Comparison of ENCODE assay signal across 8 cellular contexts in the genomic region with DNA sequence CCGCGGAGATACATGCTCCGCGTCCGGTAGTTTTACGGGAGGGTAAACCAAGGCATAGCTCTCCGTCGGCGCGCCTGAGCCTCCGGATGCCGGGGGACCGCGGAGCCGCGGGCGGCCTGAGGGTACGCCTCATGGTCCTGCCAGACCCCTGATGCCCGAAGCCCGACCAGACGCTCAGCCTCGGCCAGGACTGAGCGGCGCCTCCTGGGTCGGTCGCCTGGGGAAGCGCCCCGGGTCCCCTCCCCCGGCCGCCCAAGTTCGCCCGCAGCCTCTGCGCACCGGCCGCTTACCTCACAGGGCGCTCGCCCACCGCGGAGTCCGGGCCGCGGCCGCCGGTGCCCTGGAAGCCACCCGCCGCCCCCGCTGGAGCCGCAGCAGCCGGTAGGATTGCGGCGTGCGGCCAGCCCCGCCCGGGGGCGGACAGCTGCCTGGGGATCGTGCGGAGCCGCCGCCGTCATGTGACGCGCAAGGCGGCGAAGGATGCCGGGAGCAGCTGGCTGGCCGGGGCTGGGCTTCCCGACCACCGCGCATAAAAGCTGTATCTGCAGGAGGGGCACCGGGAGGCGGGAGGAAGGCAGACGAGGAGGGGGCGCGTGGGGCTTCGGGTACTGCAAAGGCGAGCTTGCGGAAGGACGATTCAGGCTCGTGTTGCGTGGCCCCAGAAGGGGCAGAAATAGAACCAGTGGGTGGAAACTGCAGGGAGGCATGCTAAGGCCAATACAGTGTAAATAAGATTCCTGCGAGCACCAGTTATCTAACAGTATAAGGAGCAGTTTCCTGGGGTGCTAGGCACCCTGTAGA. TPM values are rescaled to one million over a fixed set of nuclear protein-coding genes. Genes with fewer than 3 reads are reported as not detected.
DNase-seq lines count a peak whose midpoint lies in the region; ATAC-seq, FAIRE-seq and TF ChIP-seq lines count a peak whose summit lies in the region.

A gene with protein sequence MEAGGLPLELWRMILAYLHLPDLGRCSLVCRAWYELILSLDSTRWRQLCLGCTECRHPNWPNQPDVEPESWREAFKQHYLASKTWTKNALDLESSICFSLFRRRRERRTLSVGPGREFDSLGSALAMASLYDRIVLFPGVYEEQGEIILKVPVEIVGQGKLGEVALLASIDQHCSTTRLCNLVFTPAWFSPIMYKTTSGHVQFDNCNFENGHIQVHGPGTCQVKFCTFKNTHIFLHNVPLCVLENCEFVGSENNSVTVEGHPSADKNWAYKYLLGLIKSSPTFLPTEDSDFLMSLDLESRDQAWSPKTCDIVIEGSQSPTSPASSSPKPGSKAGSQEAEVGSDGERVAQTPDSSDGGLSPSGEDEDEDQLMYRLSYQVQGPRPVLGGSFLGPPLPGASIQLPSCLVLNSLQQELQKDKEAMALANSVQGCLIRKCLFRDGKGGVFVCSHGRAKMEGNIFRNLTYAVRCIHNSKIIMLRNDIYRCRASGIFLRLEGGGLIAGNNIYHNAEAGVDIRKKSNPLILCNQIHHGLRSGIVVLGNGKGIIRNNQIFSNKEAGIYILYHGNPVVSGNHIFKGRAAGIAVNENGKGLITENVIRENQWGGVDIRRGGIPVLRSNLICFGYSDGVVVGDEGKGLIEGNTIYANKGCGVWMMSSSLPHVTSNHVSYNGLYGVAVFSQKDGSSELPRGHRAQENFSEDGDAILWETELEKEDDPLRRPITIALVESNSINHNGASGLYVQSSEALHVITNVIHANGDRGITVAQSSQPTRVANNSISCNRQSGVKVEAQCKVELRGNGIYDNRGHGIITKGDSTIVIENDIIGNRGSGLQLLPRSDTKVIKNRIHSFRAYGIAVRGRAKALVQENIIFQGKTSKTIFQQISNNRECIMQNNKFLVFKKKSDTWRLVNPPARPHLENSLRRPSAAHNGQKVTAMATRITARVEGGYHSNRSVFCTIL (minus strand): TSS at position 460 of the 801 bp plus-strand sequence. CDS start 34,612 bp downstream, outside the sequence.

- TF ChIP-seq CTCF in D721Med (IDR thresholded peaks at IDR 0.05; ENCODE audit: insufficient read depth, missing control alignments), result no peak
- no peak for TF ChIP-seq CTCF in left ventricle myocardium inferior (IDR thresholded peaks at IDR 0.05; ENCODE audit: borderline replicate concordance)

- no peak within 1 kb of the TSS for H2AK5ac ChIP-seq in trophoblast cell (ENCODE audit: low read length)

- peak; percentile 70 for ATAC-seq in GM21423 (IDR thresholded peaks at IDR 0.05; ENCODE audit: unreplicated experiment)

- peak within 1 kb of the TSS; percentile 80 for H2BK120ac ChIP-seq in trophoblast cell (ENCODE audit: insufficient read depth, low read length, poor library complexity)

- H3K4me1 ChIP-seq in HUES6 (ENCODE audit: control insufficient read depth, insufficient read depth, low read length), result peaks cover 37% of the 10 kb centered on the region
- H3K4me1 ChIP-seq in left ventricle myocardium inferior, result peaks cover 31% of the 10 kb centered on the region
- peaks cover 10 to 17% of the 10 kb centered on the region in 2 experiments for H3K4me1 ChIP-seq in trophoblast cell (ENCODE audit: control insufficient read depth in 1 of 2, insufficient read depth in 2 of 2, low read length in 2 of 2)

- no CpG with 5 or more reads among the region's 81 CpGs for WGBS in trophoblast cell (ENCODE audit: extremely low coverage, insufficient coverage, insufficient read length)

- peak within 1 kb of the TSS; percentile 75 for H4K91ac ChIP-seq in trophoblast cell (ENCODE audit: low read depth, low read length)

- H3K4ac ChIP-seq in trophoblast cell (ENCODE audit: low read depth, low read length), result peak within 1 kb of the TSS; percentile 53

- peak within 1 kb of the TSS; percentile 90 for H3K14ac ChIP-seq in trophoblast cell (ENCODE audit: low read length)

- no peak within 1 kb of the TSS for H2BK12ac ChIP-seq in trophoblast cell (ENCODE audit: low read length)

- H3K27ac ChIP-seq in HUES6 (ENCODE audit: low read depth, low read length), result peak within 1 kb of the TSS; percentile 36; the same call in 1 of the 2 replicates
- peak within 1 kb of the TSS; percentile 90 for H3K27ac ChIP-seq in left ventricle myocardium inferior (replicated peaks)
- peak within 1 kb of the TSS; percentile 50 for H3K27ac ChIP-seq in trophoblast cell (ENCODE audit: low read depth, low read length)

- peak within 1 kb of the TSS; percentile 89 for H3K18ac ChIP-seq in trophoblast cell (ENCODE audit: low read length)

- H4K8ac ChIP-seq in trophoblast cell (ENCODE audit: low read depth, low read length), result peak within 1 kb of the TSS; percentile 88

- H3K4me3 ChIP-seq in HUES6 (ENCODE audit: low read depth, low read length), result peak within 1 kb of the TSS; percentile 92
- peak within 1 kb of the TSS; percentile 89 for H3K4me3 ChIP-seq in left ventricle myocardium inferior
- peak within 1 kb of the TSS; percentile 72 for H3K4me3 ChIP-seq in trophoblast cell (ENCODE audit: low read depth, low read length)

- intact Hi-C loops in left ventricle myocardium inferior (cut with micrococcal nuclease), result no loop called here

- H4K12ac ChIP-seq in trophoblast cell (ENCODE audit: low read depth, low read length), result peak within 1 kb of the TSS; percentile 87

- peak within 1 kb of the TSS; percentile 74 for H2BK5ac ChIP-seq in trophoblast cell (ENCODE audit: low read depth, low read length, poor library complexity)

- peaks cover 8% of the 10 kb centered on the region; the same call in 1 of the 2 replicates for H3K36me3 ChIP-seq in HUES6 (ENCODE audit: control insufficient read depth, insufficient read depth, low read length)
- no peaks in the 10 kb centered on the region for H3K36me3 ChIP-seq in left ventricle myocardium inferior
- H3K36me3 ChIP-seq in trophoblast cell (ENCODE audit: control insufficient read depth in 1 of 2, insufficient read depth in 2 of 2, low read length in 2 of 2), result peaks cover 2 to 3% of the 10 kb centered on the region in 2 experiments

- peak within 1 kb of the TSS; percentile 98 for H3K4me2 ChIP-seq in trophoblast cell (ENCODE audit: low read length)

- H2AFZ ChIP-seq in trophoblast cell (ENCODE audit: insufficient read depth, low read length, poor library complexity), result peak within 1 kb of the TSS; percentile 82

- no peak within 1 kb of the TSS for H3K23ac ChIP-seq in trophoblast cell (ENCODE audit: low read length)

- FAIRE-seq in D721Med (lab: Jason Lieb, UNC), result no peak

- DNase-seq in D721Med (ENCODE audit: insufficient read length, low spot score) (peak; percentile 38), SK-N-DZ (ENCODE audit: low spot score) (peak; percentile 84), anterior cingulate cortex (lab: John Stamatoyannopoulos, UW) (peak in 56 of 58 donors; percentile 16 to 80 (median 64)), left ventricle myocardium inferior (peak; percentile 79), trophoblast cell (peak; percentile 59 to 69), NCI-H1048 (lab: John Stamatoyannopoulos, UW) (no peak)

- H3K9ac ChIP-seq in HUES6 (ENCODE audit: low read length) (peak within 1 kb of the TSS; percentile 81), trophoblast cell (ENCODE audit: low read length) (peak within 1 kb of the TSS; percentile 52)

- no peaks in the 10 kb centered on the region for H3K27me3 ChIP-seq in HUES6 (ENCODE audit: control insufficient read depth, insufficient read depth, low read length)
- H3K27me3 ChIP-seq in left ventricle myocardium inferior (ENCODE audit: low read depth), result no peaks in the 10 kb centered on the region
- H3K27me3 ChIP-seq in trophoblast cell (ENCODE audit: insufficient read depth, low read length), result no peaks in the 10 kb centered on the region

- peaks cover 5% of the 10 kb centered on the region for H3K79me2 ChIP-seq in trophoblast cell (ENCODE audit: control insufficient read depth, insufficient read depth, low read length, poor library complexity)

- peaks cover 8% of the 10 kb centered on the region for H3K79me1 ChIP-seq in trophoblast cell (ENCODE audit: low read length)

- H3K9me3 ChIP-seq in HUES6 (ENCODE audit: control insufficient read depth, insufficient read depth, low read depth, low read length) (no peaks in the 10 kb centered on the region), left ventricle myocardium inferior (replicated peaks) (no peaks in the 10 kb centered on the region), trophoblast cell (ENCODE audit: insufficient read depth, low read depth, low read length) (no peaks in the 10 kb centered on the region)

RNA-seq across cellular contexts. Expression of the gene that starts here (rescaled TPM):
- 13.7 and 15.8 TPM in 2 replicates for polyA plus RNA-seq in SK-N-DZ (2014; cell fraction: cytosol; rRNA removed)
- polyA plus RNA-seq in SK-N-DZ (2014; cell fraction: nucleus; rRNA removed), result 23.1 and 25.5 TPM in 2 replicates
- 6.7 TPM for total RNA-seq in left ventricle myocardium inferior
- polyA plus RNA-seq in trophoblast cell (2013), result 8.0 TPM in 2 replicates

Comparison
In these comparisons a context has a peak if more than half of its experiments do, and no peak if none do; other contexts are left out.
1. H3K27ac ChIP-seq: peak in every context shown above with its lines; median percentile 90 in left ventricle myocardium inferior; 50 in trophoblast cell; 36 in HUES6.